ENCODE assay signal across 8 cellular contexts in genomic region chr2:12177052-12177994, GRCh38.
DNase-seq lines count a peak whose midpoint lies in the region; ATAC-seq and TF ChIP-seq lines count a peak whose summit lies in the region.

No MANE protein-coding gene starts in this region.

- H3K4me3 ChIP-seq in ACC112 (ENCODE audit: low read depth, low read length) (no peak overlapping the region), kidney epithelial cell (ENCODE audit: low read depth, low read length) (no peak overlapping the region), upper lobe of left lung (no peak overlapping the region)

- TF ChIP-seq POLR2A in upper lobe of left lung (IDR thresholded peaks at IDR 0.05): no peak

- TF ChIP-seq EP300 in upper lobe of left lung (IDR thresholded peaks at IDR 0.05): peak in 2 of 4 donors; percentile 44 to 75

- no peak for TF ChIP-seq CTCF in kidney epithelial cell (IDR thresholded peaks at IDR 0.05; ENCODE audit: insufficient read depth, low read length, poor library complexity, severe bottlenecking)
- TF ChIP-seq CTCF in upper lobe of left lung (IDR thresholded peaks at IDR 0.05): no peak

- 14 to 23% methylated on average over 9 of the region's 9 CpGs for WGBS in upper lobe of left lung, 2 donors

- H3K27me3 ChIP-seq in ACC112 (ENCODE audit: insufficient read depth, low read length): no peaks in the 10 kb centered on the region
- no peaks in the 10 kb centered on the region for H3K27me3 ChIP-seq in kidney epithelial cell (ENCODE audit: control insufficient read depth, insufficient read depth, low read length)
- no peaks in the 10 kb centered on the region for H3K27me3 ChIP-seq in upper lobe of left lung

- peaks cover 26% of the 10 kb centered on the region for H3K4me1 ChIP-seq in ACC112 (ENCODE audit: control insufficient read depth, insufficient read depth, low read length, unreplicated experiment)
- peaks cover 16 to 23% (median 22%) of the 10 kb centered on the region in 4 donors for H3K4me1 ChIP-seq in upper lobe of left lung

- no peaks in the 10 kb centered on the region for H3K36me3 ChIP-seq in ACC112 (ENCODE audit: insufficient read depth, low read length)
- H3K36me3 ChIP-seq in kidney epithelial cell (ENCODE audit: control insufficient read depth, insufficient read depth, low read length): no peaks in the 10 kb centered on the region
- H3K36me3 ChIP-seq in upper lobe of left lung: no peaks in the 10 kb centered on the region

- H3K27ac ChIP-seq in ACC112 (ENCODE audit: low read depth, low read length): peak overlapping the region; percentile 39
- peak overlapping the region; percentile 5 to 58 (median 24) for H3K27ac ChIP-seq in upper lobe of left lung

- H3K79me2 ChIP-seq in ACC112 (ENCODE audit: control insufficient read depth, insufficient read depth, low read length, unreplicated experiment): no peaks in the 10 kb centered on the region

- H2AFZ ChIP-seq in ACC112 (ENCODE audit: low read length, unreplicated experiment): no peak overlapping the region

- H3K9me3 ChIP-seq in upper lobe of left lung: no peaks in the 10 kb centered on the region

- ATAC-seq in GM18502 (IDR thresholded peaks at IDR 0.05; ENCODE audit: poor library complexity, unreplicated experiment) (peak; percentile 90), HG02763 (IDR thresholded peaks at IDR 0.05; ENCODE audit: unreplicated experiment) (peak; percentile 84), upper lobe of left lung (ENCODE audit: low FRiP score in 2 of 2) (peak; percentile 66 to 72)

- DNase-seq in NCI-H2227 (lab: John Stamatoyannopoulos, UW; ENCODE audit: unreplicated experiment): peak; percentile 19
- DNase-seq in amniotic epithelial cell (ENCODE audit: low read depth): peak; percentile 30
- DNase-seq in kidney epithelial cell (ENCODE audit: low read depth): peak; percentile 48
- DNase-seq in upper lobe of left lung: peak in 1 of 2 donors; percentile 67
- no peak for DNase-seq in COR-L47 (lab: John Stamatoyannopoulos, UW)
